ENCODE assay signal across 1 cellular context in the genomic region with DNA sequence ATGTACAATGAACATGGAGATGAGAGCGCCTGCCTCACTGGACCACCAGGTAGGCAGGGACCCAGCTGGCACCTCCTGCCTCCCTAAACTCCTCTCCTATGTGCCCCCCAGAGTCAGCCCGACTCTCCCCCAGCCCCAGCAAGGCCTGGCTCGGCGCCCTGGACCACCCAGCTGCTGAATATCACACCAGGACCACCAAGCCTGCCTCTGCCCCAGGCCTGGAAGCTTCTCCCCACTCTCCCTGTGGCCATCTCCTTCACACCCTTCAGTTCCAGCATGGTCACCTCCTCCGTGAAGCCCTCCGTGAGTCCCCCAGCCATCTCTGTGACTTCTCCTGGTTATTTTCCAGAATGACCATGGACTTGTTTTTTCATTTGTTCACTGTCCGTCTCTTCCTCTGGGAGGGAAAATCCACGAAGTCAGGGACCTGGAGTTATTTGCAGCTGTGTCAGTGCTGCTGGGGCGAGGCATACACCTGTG.
TF ChIP-seq lines count a peak whose summit lies in the region.

No MANE protein-coding gene starts in this region.

TF ChIP-seq in A549, 52 proteins besides CTCF, POLR2A, EP300 and RAD21:
- TF ChIP-seq KDM5A (IDR thresholded peaks at IDR 0.05) = no peak
- TF ChIP-seq HOXA7 (CRISPR knock-in tag; IDR thresholded peaks at IDR 0.05) = no peak
- no peak for TF ChIP-seq FOSB (CRISPR knock-in tag; IDR thresholded peaks at IDR 0.05)
- TF ChIP-seq TFCP2L1 (CRISPR knock-in tag; IDR thresholded peaks at IDR 0.05) = no peak
- TF ChIP-seq ZFP36 (IDR thresholded peaks at IDR 0.05; ENCODE audit: borderline replicate concordance, partially characterized antibody) = peak; percentile 79
TF ChIP-seq in A549: peak in this region for 1.
